In the genomic region with DNA sequence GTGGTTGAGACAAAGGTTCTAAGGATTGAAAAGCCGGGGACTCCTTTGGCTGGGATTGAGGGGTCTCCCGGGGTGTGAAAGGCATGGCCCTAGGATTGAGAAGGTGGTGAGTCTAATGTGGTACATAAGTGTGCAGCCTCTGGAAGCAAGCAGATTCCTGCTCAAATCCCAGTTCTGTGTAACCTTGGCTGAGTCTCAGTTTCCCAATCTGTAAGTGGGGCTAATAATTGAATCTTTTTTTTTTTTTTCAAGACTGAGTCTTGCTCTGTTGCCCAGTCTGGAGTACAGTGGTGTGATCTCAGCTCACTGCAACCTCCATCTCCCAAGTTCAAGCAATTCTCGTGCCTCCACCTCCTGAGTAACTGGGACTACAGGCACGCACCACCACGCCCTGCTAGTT, we compare ENCODE assay signal across 17 cellular contexts. TPM values are rescaled to one million over a fixed set of nuclear protein-coding genes. Genes with fewer than 3 reads are reported as not detected.
DNase-seq lines count a peak whose midpoint lies in the region; ATAC-seq and TF ChIP-seq lines count a peak whose summit lies in the region.
"Had no signal": no experiment of that assay in that cellular context is flagged by ENCODE, and none has a peak within 500 bp of the region (broad histone marks: within the 10 kb centered on the region; RNA-seq: fewer than 3 reads in every experiment).

No MANE protein-coding gene starts in this region.

- H3K79me2 ChIP-seq in OCI-LY1 (ENCODE audit: insufficient read depth, low read length), result no peaks in the 10 kb centered on the region; the same call in 1 of the 2 replicates

- no peaks in the 10 kb centered on the region for H3K27me3 Mint-ChIP-seq in activated CD8-positive, alpha-beta T cell treated with anti-CD3 and anti-CD28 coated beads, Interleukin-2, amount 10 ng/mL, durations not matched to agents 7 days and 5 days (ENCODE audit: low read depth)
- H3K27me3 Mint-ChIP-seq in activated CD8-positive, alpha-beta T cell treated with anti-CD3 and anti-CD28 coated beads for 36 hours, result no peaks in the 10 kb centered on the region
- no peaks in the 10 kb centered on the region for H3K27me3 Mint-ChIP-seq in CD4-positive, CD25-positive, alpha-beta regulatory T cell
- no peaks in the 10 kb centered on the region for H3K27me3 Mint-ChIP-seq in naive thymus-derived CD4-positive, alpha-beta T cell

- no peak overlapping the region for H3K4me3 Mint-ChIP-seq in activated CD8-positive, alpha-beta T cell treated with anti-CD3 and anti-CD28 coated beads, Interleukin-2, amount 10 ng/mL, durations not matched to agents 7 days and 5 days
- no peak overlapping the region for H3K4me3 Mint-ChIP-seq in activated CD8-positive, alpha-beta T cell treated with anti-CD3 and anti-CD28 coated beads for 36 hours
- H3K4me3 Mint-ChIP-seq in CD4-positive, CD25-positive, alpha-beta regulatory T cell, result peak overlapping the region; percentile 46 to 94 (median 86)
- H3K4me3 Mint-ChIP-seq in naive thymus-derived CD4-positive, alpha-beta T cell, result no peak overlapping the region

- no peak for TF ChIP-seq CTCF in activated CD8-positive, alpha-beta T cell treated with anti-CD3 and anti-CD28 coated beads for 36 hours (IDR thresholded peaks at IDR 0.05)
- no peak for TF ChIP-seq CTCF in OCI-LY1 (IDR thresholded peaks at IDR 0.05; ENCODE audit: low read length)

- CTCF ChIA-PET in activated CD8-positive, alpha-beta T cell treated with anti-CD3 and anti-CD28 coated beads, Interleukin-2, amount 10 ng/mL, durations not matched to agents 7 days and 5 days (lab: Charles Lee), result interaction anchor here (1.0 to 11.1 kb wide), 4 partner anchors 11 to 97 kb away, joined by 4 to 102 read pairs (median 10); partner anchors contain the start of genes CDK9 and TOR2A
- CTCF ChIA-PET in activated CD8-positive, alpha-beta T cell treated with anti-CD3 and anti-CD28 coated beads for 36 hours (lab: Charles Lee), result interaction anchor here (1.3 to 16.0 kb wide), 2 partner anchors 11 to 149 kb away, joined by 4 to 144 read pairs; partner anchors contain the start of genes CDK9 and SH2D3C
- CTCF ChIA-PET in naive thymus-derived CD4-positive, alpha-beta T cell (lab: Charles Lee), result interaction anchor here (0.6 to 1.5 kb wide), 3 partner anchors 11 to 258 kb away, joined by 3 to 5 read pairs (median 5); no protein-coding TSS in a partner anchor

- DNase-seq in activated CD8-positive, alpha-beta T cell treated with anti-CD3 and anti-CD28 coated beads, Interleukin-2, amount 10 ng/mL, durations not matched to agents 7 days and 5 days, result no peak
- DNase-seq in activated CD8-positive, alpha-beta T cell treated with anti-CD3 and anti-CD28 coated beads for 36 hours, result no peak
- DNase-seq in CD4-positive, CD25-positive, alpha-beta regulatory T cell, result no peak
- no peak for DNase-seq in naive thymus-derived CD4-positive, alpha-beta T cell
- DNase-seq in D341Med (ENCODE audit: low spot score), result no peak
- no peak for DNase-seq in GM19240 (ENCODE audit: insufficient read length, low spot score)
- DNase-seq: Calu3; Karpas-422; MM.1S; NCI-H1105 treated with DMSO at 0.1 percent for 48 hours; NCI-H187; NCI-H345; NK-92 treated with Interleukin-12 subunit alpha and Interleukin-12 subunit beta, amount 100 ng/mL, for 24 hours; RPMI8226 had no signal

- H3K36me3 Mint-ChIP-seq in activated CD8-positive, alpha-beta T cell treated with anti-CD3 and anti-CD28 coated beads, Interleukin-2, amount 10 ng/mL, durations not matched to agents 7 days and 5 days (ENCODE audit: low read depth), result peaks cover 77% of the 10 kb centered on the region
- H3K36me3 Mint-ChIP-seq in activated CD8-positive, alpha-beta T cell treated with anti-CD3 and anti-CD28 coated beads for 36 hours (ENCODE audit: low read depth), result peaks cover 43% of the 10 kb centered on the region
- peaks cover 15% of the 10 kb centered on the region for H3K36me3 Mint-ChIP-seq in CD4-positive, CD25-positive, alpha-beta regulatory T cell
- peaks cover 2 to 34% (median 5%) of the 10 kb centered on the region in 5 donors for H3K36me3 Mint-ChIP-seq in naive thymus-derived CD4-positive, alpha-beta T cell

- no peaks in the 10 kb centered on the region for H3K9me3 Mint-ChIP-seq in activated CD8-positive, alpha-beta T cell treated with anti-CD3 and anti-CD28 coated beads, Interleukin-2, amount 10 ng/mL, durations not matched to agents 7 days and 5 days (ENCODE audit: insufficient read depth)
- H3K9me3 Mint-ChIP-seq in activated CD8-positive, alpha-beta T cell treated with anti-CD3 and anti-CD28 coated beads for 36 hours, result no peaks in the 10 kb centered on the region
- H3K9me3 Mint-ChIP-seq in CD4-positive, CD25-positive, alpha-beta regulatory T cell, result no peaks in the 10 kb centered on the region
- H3K9me3 Mint-ChIP-seq in naive thymus-derived CD4-positive, alpha-beta T cell, result no peaks in the 10 kb centered on the region

- peaks cover 74% of the 10 kb centered on the region for H3K4me1 ChIP-seq in CD4-positive, CD25-positive, alpha-beta regulatory T cell (ENCODE audit: control insufficient read depth, insufficient read depth, low read length, poor library complexity, severe bottlenecking)
- peaks cover 64% of the 10 kb centered on the region for H3K4me1 ChIP-seq in OCI-LY1 (ENCODE audit: insufficient read depth, low read length, severe bottlenecking)
- H3K4me1 ChIP-seq in naive thymus-derived CD4-positive, alpha-beta T cell (ENCODE audit: control insufficient read depth in 2 of 2, insufficient read depth in 2 of 2, low read length in 2 of 2), result peaks cover 48 to 49% of the 10 kb centered on the region in 2 donors

- H4K20me1 ChIP-seq in OCI-LY1 (ENCODE audit: insufficient read depth, low read length), result no peaks in the 10 kb centered on the region

- H3K4me3 ChIP-seq in CD4-positive, CD25-positive, alpha-beta regulatory T cell (ENCODE audit: low read depth, low read length), result no peak overlapping the region
- no peak overlapping the region for H3K4me3 ChIP-seq in OCI-LY1 (ENCODE audit: low read depth, low read length, poor library complexity, severe bottlenecking)
- no peak overlapping the region for H3K4me3 ChIP-seq in naive thymus-derived CD4-positive, alpha-beta T cell (ENCODE audit: low read length)
- H3K4me3 ChIP-seq: A549 had no signal

- no peaks in the 10 kb centered on the region for H3F3A ChIP-seq in OCI-LY1 (ENCODE audit: insufficient read depth, low read length)

- H3K27me3 ChIP-seq in CD4-positive, CD25-positive, alpha-beta regulatory T cell (ENCODE audit: control insufficient read depth, insufficient read depth, low read length), result no peaks in the 10 kb centered on the region
- no peaks in the 10 kb centered on the region for H3K27me3 ChIP-seq in OCI-LY1 (ENCODE audit: insufficient read depth, low read length)
- no peaks in the 10 kb centered on the region for H3K27me3 ChIP-seq in naive thymus-derived CD4-positive, alpha-beta T cell (ENCODE audit: control insufficient read depth in 2 of 2, insufficient read depth in 2 of 2, low read length in 2 of 2)

- no peak overlapping the region for H2AFZ ChIP-seq in OCI-LY1 (ENCODE audit: low read length)

- H3K9me3 ChIP-seq in CD4-positive, CD25-positive, alpha-beta regulatory T cell (ENCODE audit: control insufficient read depth in 2 of 2, low read length in 2 of 2), result no peaks in the 10 kb centered on the region
- no peaks in the 10 kb centered on the region for H3K9me3 ChIP-seq in OCI-LY1 (ENCODE audit: low read length)
- no peaks in the 10 kb centered on the region for H3K9me3 ChIP-seq in naive thymus-derived CD4-positive, alpha-beta T cell (ENCODE audit: control insufficient read depth in 2 of 3, low read length in 3 of 3)
- H3K9me3 ChIP-seq: A549 had no signal

- POLR2A ChIA-PET in activated CD8-positive, alpha-beta T cell treated with anti-CD3 and anti-CD28 coated beads, Interleukin-2, amount 10 ng/mL, durations not matched to agents 7 days and 5 days (lab: Charles Lee), result interaction anchor here (2.2 to 4.0 kb wide), 2 partner anchors 12 to 38 kb away, joined by 7 to 27 read pairs; partner anchors contain the start of genes CDK9 and TOR2A
- POLR2A ChIA-PET in activated CD8-positive, alpha-beta T cell treated with anti-CD3 and anti-CD28 coated beads for 36 hours (lab: Charles Lee), result interaction anchor here (1.1 to 7.5 kb wide), 4 partner anchors 12 to 127 kb away, joined by 3 to 56 read pairs (median 18); partner anchors contain the start of genes CDK9 and ST6GALNAC6
- POLR2A ChIA-PET in naive thymus-derived CD4-positive, alpha-beta T cell (lab: Charles Lee), result interaction anchor here (0.9 to 11.2 kb wide), 4 partner anchors 9 to 134 kb away, joined by 3 to 99 read pairs (median 3); partner anchors contain the start of genes CDK9, PTRH1 and TTC16

- ATAC-seq in activated CD8-positive, alpha-beta T cell treated with anti-CD3 and anti-CD28 coated beads, Interleukin-2, amount 10 ng/mL, durations not matched to agents 7 days and 5 days, result no peak
- ATAC-seq in activated CD8-positive, alpha-beta T cell treated with anti-CD3 and anti-CD28 coated beads for 36 hours, result no peak
- ATAC-seq in CD4-positive, CD25-positive, alpha-beta regulatory T cell (ENCODE audit: low read depth in 2 of 2), result no peak
- no peak for ATAC-seq in naive thymus-derived CD4-positive, alpha-beta T cell
- ATAC-seq: A549 had no signal

- intact Hi-C loops in activated CD8-positive, alpha-beta T cell treated with anti-CD3 and anti-CD28 coated beads for 36 hours (cut with micrococcal nuclease), result no loop called here
- intact Hi-C loops in naive thymus-derived CD4-positive, alpha-beta T cell (cut with micrococcal nuclease), result loop anchor here (5.0 to 10.0 kb wide), 3 partner anchors 295 to 502 kb away; partner anchors contain the start of genes GOLGA2 (in 1 of the 2), NAIF1 (in 1 of the 2), PTGES2 (in 1 of the 2) and SLC25A25 (in 1 of the 2)

- H3K9me2 ChIP-seq in OCI-LY1 (ENCODE audit: low read depth, low read length), result no peaks in the 10 kb centered on the region

- H3K27ac ChIP-seq in CD4-positive, CD25-positive, alpha-beta regulatory T cell (ENCODE audit: insufficient read depth, low read length, poor library complexity, severe bottlenecking), result peak overlapping the region; percentile 97
- peak overlapping the region; percentile 95 for H3K27ac ChIP-seq in OCI-LY1 (ENCODE audit: low read depth, low read length, poor library complexity, severe bottlenecking)
- H3K27ac ChIP-seq in naive thymus-derived CD4-positive, alpha-beta T cell (ENCODE audit: low read depth, low read length), result no peak overlapping the region
- H3K27ac ChIP-seq: C4-2B had no signal

- H3K9ac ChIP-seq in OCI-LY1 (ENCODE audit: low read length), result no peak overlapping the region

- H3K4me2 ChIP-seq in OCI-LY1 (ENCODE audit: low read length), result no peak overlapping the region

- H3K27ac Mint-ChIP-seq in activated CD8-positive, alpha-beta T cell treated with anti-CD3 and anti-CD28 coated beads, Interleukin-2, amount 10 ng/mL, durations not matched to agents 7 days and 5 days, result peak overlapping the region; percentile 34
- H3K27ac Mint-ChIP-seq in activated CD8-positive, alpha-beta T cell treated with anti-CD3 and anti-CD28 coated beads for 36 hours, result no peak overlapping the region
- H3K27ac Mint-ChIP-seq in CD4-positive, CD25-positive, alpha-beta regulatory T cell, result peak overlapping the region in 2 of 3 donors; percentile 55 to 65
- H3K27ac Mint-ChIP-seq in naive thymus-derived CD4-positive, alpha-beta T cell, result peak overlapping the region in 8 of 9 donors; percentile 49 to 96 (median 91)

- peaks cover 77% of the 10 kb centered on the region for H3K4me1 Mint-ChIP-seq in activated CD8-positive, alpha-beta T cell treated with anti-CD3 and anti-CD28 coated beads, Interleukin-2, amount 10 ng/mL, durations not matched to agents 7 days and 5 days (ENCODE audit: low read depth)
- peaks cover 54% of the 10 kb centered on the region for H3K4me1 Mint-ChIP-seq in activated CD8-positive, alpha-beta T cell treated with anti-CD3 and anti-CD28 coated beads for 36 hours (ENCODE audit: low read depth)
- H3K4me1 Mint-ChIP-seq in CD4-positive, CD25-positive, alpha-beta regulatory T cell, result peaks cover 2 to 78% (median 34%) of the 10 kb centered on the region in 4 donors
- H3K4me1 Mint-ChIP-seq in naive thymus-derived CD4-positive, alpha-beta T cell, result peaks cover 36 to 71% (median 65%) of the 10 kb centered on the region in 7 donors

- H3K36me3 ChIP-seq in CD4-positive, CD25-positive, alpha-beta regulatory T cell (ENCODE audit: control insufficient read depth, insufficient read depth, low read length), result peaks cover 22% of the 10 kb centered on the region
- H3K36me3 ChIP-seq in OCI-LY1 (ENCODE audit: insufficient read depth, low read length), result no peaks in the 10 kb centered on the region
- H3K36me3 ChIP-seq in naive thymus-derived CD4-positive, alpha-beta T cell (ENCODE audit: control insufficient read depth in 2 of 3, insufficient read depth in 3 of 3, low read length in 3 of 3), result peaks cover 11 to 39% (median 27%) of the 10 kb centered on the region in 3 experiments

RNA-seq across cellular contexts. Expression of gene SH2D3C, which starts 5.9 kb away (rescaled TPM):
- 10 to 100 TPM; 75.6 to 77.5 TPM for total RNA-seq in activated CD8-positive, alpha-beta T cell treated with anti-CD3 and anti-CD28 coated beads, Interleukin-2, amount 10 ng/mL, durations not matched to agents 7 days and 5 days
- 10 to 100 TPM; 29.9 to 30.3 TPM for total RNA-seq in activated CD8-positive, alpha-beta T cell treated with anti-CD3 and anti-CD28 coated beads for 36 hours
- total RNA-seq in CD4-positive, CD25-positive, alpha-beta regulatory T cell, result 39.3 TPM
- polyA plus RNA-seq in CD4-positive, CD25-positive, alpha-beta regulatory T cell, result 10 to 100 TPM; 17.7 to 30.5 (median 21.1) TPM
- 10 to 100 TPM; 26.1 to 68.3 (median 51.9) TPM for total RNA-seq in naive thymus-derived CD4-positive, alpha-beta T cell
- polyA plus RNA-seq in naive thymus-derived CD4-positive, alpha-beta T cell, result 10 to 100 TPM; 20.9 to 72.9 TPM
- total RNA-seq: Calu3 had no signal

RNA-seq across cellular contexts. Expression of gene CDK9, which starts 13.2 kb away (rescaled TPM):
- total RNA-seq in activated CD8-positive, alpha-beta T cell treated with anti-CD3 and anti-CD28 coated beads, Interleukin-2, amount 10 ng/mL, durations not matched to agents 7 days and 5 days, result 100 to 1,000 TPM; 132 to 136 TPM
- total RNA-seq in activated CD8-positive, alpha-beta T cell treated with anti-CD3 and anti-CD28 coated beads for 36 hours, result 10 to 100 TPM; 86.2 to 91.6 TPM
- total RNA-seq in CD4-positive, CD25-positive, alpha-beta regulatory T cell, result 89.3 TPM
- polyA plus RNA-seq in CD4-positive, CD25-positive, alpha-beta regulatory T cell, result 10 to 100 TPM; 43.3 to 67.4 (median 53.3) TPM
- 100 to 1,000 TPM; 110 to 135 (median 134) TPM for total RNA-seq in naive thymus-derived CD4-positive, alpha-beta T cell
- polyA plus RNA-seq in naive thymus-derived CD4-positive, alpha-beta T cell, result 10 to 100 TPM; 37.5 to 65.9 TPM

RNA-seq across cellular contexts. Expression of gene FPGS, which starts 30.1 kb away (rescaled TPM):
- 10 to 100 TPM; 91.5 to 98.3 TPM for total RNA-seq in activated CD8-positive, alpha-beta T cell treated with anti-CD3 and anti-CD28 coated beads, Interleukin-2, amount 10 ng/mL, durations not matched to agents 7 days and 5 days
- total RNA-seq in activated CD8-positive, alpha-beta T cell treated with anti-CD3 and anti-CD28 coated beads for 36 hours, result 10 to 100 TPM; 79.8 to 80.4 TPM
- 64.7 TPM for total RNA-seq in CD4-positive, CD25-positive, alpha-beta regulatory T cell
- 10 to 100 TPM; 40.1 to 50.6 (median 45.2) TPM for polyA plus RNA-seq in CD4-positive, CD25-positive, alpha-beta regulatory T cell
- 100 to 1,000 TPM in 2 of 5 experiments, 10 to 100 TPM in 3; 90.4 to 123 (median 95.4) TPM for total RNA-seq in naive thymus-derived CD4-positive, alpha-beta T cell
- polyA plus RNA-seq in naive thymus-derived CD4-positive, alpha-beta T cell, result 10 to 100 TPM; 37.3 to 51.4 TPM

RNA-seq across cellular contexts. Expression of gene TOR2A, which starts 37.5 kb away (rescaled TPM):
- total RNA-seq in activated CD8-positive, alpha-beta T cell treated with anti-CD3 and anti-CD28 coated beads, Interleukin-2, amount 10 ng/mL, durations not matched to agents 7 days and 5 days, result 10 to 100 TPM; 27.0 to 29.1 TPM
- 10 to 100 TPM; 14.4 to 16.1 TPM for total RNA-seq in activated CD8-positive, alpha-beta T cell treated with anti-CD3 and anti-CD28 coated beads for 36 hours
- total RNA-seq in CD4-positive, CD25-positive, alpha-beta regulatory T cell, result 11.9 TPM
- 10 to 100 TPM; 20.1 to 30.2 (median 24.8) TPM for polyA plus RNA-seq in CD4-positive, CD25-positive, alpha-beta regulatory T cell
- total RNA-seq in naive thymus-derived CD4-positive, alpha-beta T cell, result 10 to 100 TPM in 4 of 5 experiments, 1 to 10 TPM in 1; 9.5 to 22.3 (median 10.8) TPM
- 10 to 100 TPM; 16.6 to 20.2 TPM for polyA plus RNA-seq in naive thymus-derived CD4-positive, alpha-beta T cell

RNA-seq across cellular contexts. Expression of gene TTC16, which starts 56.7 kb away (rescaled TPM):
- total RNA-seq in activated CD8-positive, alpha-beta T cell treated with anti-CD3 and anti-CD28 coated beads, Interleukin-2, amount 10 ng/mL, durations not matched to agents 7 days and 5 days, result 1 to 10 TPM; 4.7 to 5.0 TPM
- total RNA-seq in activated CD8-positive, alpha-beta T cell treated with anti-CD3 and anti-CD28 coated beads for 36 hours, result 1 to 10 TPM; 2.1 to 2.3 TPM
- 1.7 TPM for total RNA-seq in CD4-positive, CD25-positive, alpha-beta regulatory T cell
- under 1 TPM in 2 of 4 donors, not detected in 2; 0.28 to 0.38 TPM for polyA plus RNA-seq in CD4-positive, CD25-positive, alpha-beta regulatory T cell
- total RNA-seq in naive thymus-derived CD4-positive, alpha-beta T cell, result 1 to 10 TPM in 4 of 5 experiments, under 1 TPM in 1; 0.29 to 9.9 (median 4.6) TPM
- 1 to 10 TPM in 1 of 2 donors, under 1 TPM in 1; 0.73 to 1.7 TPM for polyA plus RNA-seq in naive thymus-derived CD4-positive, alpha-beta T cell
- total RNA-seq: Calu3 had no signal
- polyA plus RNA-seq: A549 had no signal

Comparison
In these comparisons a context has a peak if more than half of its experiments do, and no peak if none do; other contexts are left out.
1. H3K4me3 Mint-ChIP-seq: peak in CD4-positive, CD25-positive, alpha-beta regulatory T cell (4 of 4); none in activated CD8-positive, alpha-beta T cell treated with anti-CD3 and anti-CD28 coated beads, Interleukin-2, amount 10 ng/mL, durations not matched to agents 7 days and 5 days (single experiment), activated CD8-positive, alpha-beta T cell treated with anti-CD3 and anti-CD28 coated beads for 36 hours (single experiment) and naive thymus-derived CD4-positive, alpha-beta T cell (0 of 10).